In genomic region chr3:77682162-77682561, GRCh38 we compare ENCODE assay signal across 25 cellular contexts.
"Had no signal": no experiment of that assay in that cellular context is flagged by ENCODE, and none has a peak within 500 bp of the region (broad histone marks: within the 10 kb centered on the region; RNA-seq: fewer than 3 reads in every experiment).

No MANE protein-coding gene starts in this region.

- H3K4me3 ChIP-seq: cardiac muscle cell had no signal

- H3K36me3 ChIP-seq: cardiac muscle cell, WERI-Rb-1 had no signal

- H3K36me3 Mint-ChIP-seq: activated naive CD8-positive, alpha-beta T cell; T-cell had no signal

- H3K27ac ChIP-seq: cardiac muscle cell, WERI-Rb-1 had no signal

- H3K27me3 ChIP-seq: cardiac muscle cell had no signal

- DNase-seq: activated CD4-positive, alpha-beta memory T cell treated with anti-CD3 and anti-CD28 coated beads, Interleukin-2, amount 10 ng/mL, durations not matched to agents 7 days and 5 days; activated CD4-positive, alpha-beta T cell treated with anti-CD3 and anti-CD28 coated beads for 36 hours; activated CD4-positive, alpha-beta T cell treated with anti-CD3 and anti-CD28 coated beads, Interleukin-2, amount 50 U/mL, for 1 hour; activated gamma-delta T cell; activated naive CD4-positive, alpha-beta T cell treated with anti-CD3 and anti-CD28 coated beads for 36 hours; activated T-cell treated with anti-CD3 and anti-CD28 coated beads for 4 hours; activated T-cell treated with anti-CD3 and anti-CD28 coated beads, Interleukin-2, amount 50 U/mL, for 48 hours; amygdala; MM.1S; NCI-H1436; NCI-H1694 treated with DMSO at 0.1 percent for 48 hours; NCI-H2171; NCI-H2227 treated with DMSO at 0.1 percent for 48 hours; NCI-H446 treated with DMSO at 0.1 percent for 48 hours; NCI-H524 treated with DMSO at 0.1 percent for 48 hours; PC-3; SIG-M5; T-cell; T-helper 2 cell; T1000; WERI-Rb-1 had no signal

- ATAC-seq: activated CD4-positive, alpha-beta T cell treated with anti-CD3 and anti-CD28 coated beads for 36 hours; activated T-helper 17 cell treated with anti-CD3 and anti-CD28 coated beads, Interleukin-2, amount 50 U/mL, for 72 hours; PC-3; T-cell had no signal

- H3K27me3 Mint-ChIP-seq: activated CD4-positive, alpha-beta memory T cell treated with anti-CD3 and anti-CD28 coated beads, Interleukin-2, amount 10 ng/mL, durations not matched to agents 7 days and 5 days; activated CD4-positive, alpha-beta T cell treated with anti-CD3 and anti-CD28 coated beads for 36 hours; activated naive CD8-positive, alpha-beta T cell; activated T-helper 17 cell treated with anti-CD3 and anti-CD28 coated beads, Interleukin-2, amount 50 U/mL, for 72 hours; T-cell had no signal

- H3K27ac Mint-ChIP-seq: activated CD4-positive, alpha-beta memory T cell treated with anti-CD3 and anti-CD28 coated beads, Interleukin-2, amount 10 ng/mL, durations not matched to agents 7 days and 5 days; activated CD4-positive, alpha-beta T cell treated with anti-CD3 and anti-CD28 coated beads for 36 hours; activated naive CD4-positive, alpha-beta T cell treated with anti-CD3 and anti-CD28 coated beads for 36 hours; activated naive CD8-positive, alpha-beta T cell; activated T-helper 17 cell treated with anti-CD3 and anti-CD28 coated beads, Interleukin-2, amount 50 U/mL, for 72 hours; brain; T-cell had no signal

- H3K4me1 Mint-ChIP-seq: activated CD4-positive, alpha-beta memory T cell treated with anti-CD3 and anti-CD28 coated beads, Interleukin-2, amount 10 ng/mL, durations not matched to agents 7 days and 5 days; activated CD4-positive, alpha-beta T cell treated with anti-CD3 and anti-CD28 coated beads for 36 hours; activated T-helper 17 cell treated with anti-CD3 and anti-CD28 coated beads, Interleukin-2, amount 50 U/mL, for 72 hours; T-cell had no signal

- H3K4me3 Mint-ChIP-seq: activated CD4-positive, alpha-beta memory T cell treated with anti-CD3 and anti-CD28 coated beads, Interleukin-2, amount 10 ng/mL, durations not matched to agents 7 days and 5 days; activated CD4-positive, alpha-beta T cell treated with anti-CD3 and anti-CD28 coated beads for 36 hours; activated naive CD4-positive, alpha-beta T cell treated with anti-CD3 and anti-CD28 coated beads for 36 hours; activated naive CD8-positive, alpha-beta T cell; activated T-helper 17 cell treated with anti-CD3 and anti-CD28 coated beads, Interleukin-2, amount 50 U/mL, for 72 hours; brain; T-cell had no signal
